Comparison of ENCODE assay signal across 11 cellular contexts in genomic region chr15:74428970-74429783, GRCh38. TPM values are rescaled to one million over a fixed set of nuclear protein-coding genes. Genes with fewer than 3 reads are reported as not detected.
A peak's percentile ranks its signal among the peaks of the same experiment; 100 is the strongest.
DNase-seq lines count a peak whose midpoint lies in the region; ATAC-seq and TF ChIP-seq lines count a peak whose summit lies in the region.
"Had no signal": no experiment of that assay in that cellular context is flagged by ENCODE, and none has a peak within 500 bp of the region (broad histone marks: within the 10 kb centered on the region; RNA-seq: fewer than 3 reads in every experiment).

No MANE protein-coding gene starts in this region.

- no TSS peak for BruUV-seq in OCI-LY7 (replicated peaks; lab: Mats Ljungman, UMichigan)

- no peaks in the 10 kb centered on the region for H4K20me1 ChIP-seq in OCI-LY7 (ENCODE audit: insufficient read depth, low read length)

- TF ChIP-seq POLR2A in tibial nerve (IDR thresholded peaks at IDR 0.05) (no peak), vagina (IDR thresholded peaks at IDR 0.05) (no peak)

- no peaks in the 10 kb centered on the region for H3K9me2 ChIP-seq in OCI-LY7 (ENCODE audit: insufficient read depth, low read length)

- no peaks in the 10 kb centered on the region for H3K27me3 ChIP-seq in right cardiac atrium (ENCODE audit: control insufficient read depth, insufficient read depth)
- H3K27me3 ChIP-seq in tibial nerve, result peaks cover 0 to 5% of the 10 kb centered on the region in 2 donors
- no peaks in the 10 kb centered on the region for H3K27me3 ChIP-seq in vagina

- peak in 2 of 3 donors; percentile 46 to 55 for DNase-seq in right cardiac atrium
- DNase-seq in left cardiac atrium, result no peak
- no peak for DNase-seq in OCI-LY7 (ENCODE audit: low spot score)
- no peak for DNase-seq in tibial nerve (ENCODE audit: low spot score in 2 of 2)
- DNase-seq in NCI-H187 (lab: John Stamatoyannopoulos, UW), result no peak
- no peak for DNase-seq in vagina (ENCODE audit: extremely low spot score in 2 of 2)
- DNase-seq: cortex of kidney, NCI-H1436, SHP77 treated with DMSO at 0.1 percent for 48 hours had no signal

- TF ChIP-seq EP300 in tibial nerve (IDR thresholded peaks at IDR 0.05), result no peak

- no peak overlapping the region for H2AFZ ChIP-seq in OCI-LY7 (ENCODE audit: low read length)

- no peak for TF ChIP-seq CTCF in OCI-LY7 (conservative IDR thresholded peaks at IDR 0.05; ENCODE audit: low read length)
- TF ChIP-seq CTCF in tibial nerve (IDR thresholded peaks at IDR 0.05), result no peak
- no peak for TF ChIP-seq CTCF in vagina (IDR thresholded peaks at IDR 0.05)

- H3K36me3 ChIP-seq in OCI-LY7 (ENCODE audit: insufficient read depth, low read length) (no peaks in the 10 kb centered on the region), tibial nerve (no peaks in the 10 kb centered on the region), vagina (no peaks in the 10 kb centered on the region)

- CTCF ChIA-PET in OCI-LY7 (lab: Charles Lee; ENCODE audit: unreplicated experiment), result interaction anchor here (0.9 kb wide), 1 partner anchor 26 kb away, joined by 4 read pairs; no protein-coding TSS in a partner anchor

- H3K27ac ChIP-seq in right cardiac atrium (ENCODE audit: low read length) (no peak overlapping the region), OCI-LY7 (ENCODE audit: low read depth, low read length, poor library complexity, severe bottlenecking) (no peak overlapping the region), cingulate gyrus (ENCODE audit: low read depth, low read length) (peak overlapping the region; percentile 57), tibial nerve (peak overlapping the region; percentile 5 to 91 (median 88)), vagina (no peak overlapping the region)

- H3K4me1 ChIP-seq in right cardiac atrium (ENCODE audit: control insufficient read depth, insufficient read depth, low read length) (no peaks in the 10 kb centered on the region), OCI-LY7 (ENCODE audit: insufficient read depth, low read length, poor library complexity, severe bottlenecking) (peaks cover 44% of the 10 kb centered on the region), tibial nerve (peaks cover 0 to 93% (median 47%) of the 10 kb centered on the region in 4 donors), vagina (peaks cover 16% of the 10 kb centered on the region)

- H3K79me2 ChIP-seq in OCI-LY7 (ENCODE audit: insufficient read depth, low read depth, low read length), result no peaks in the 10 kb centered on the region

- intact Hi-C loops in right cardiac atrium (cut with DNase I), result no loop called here
- intact Hi-C loops in left cardiac atrium (cut with DNase I), result loop anchor here in 1 of 2 donors (5.0 kb wide), 1 partner anchor 37 kb away; no protein-coding TSS in a partner anchor
- intact Hi-C loops in OCI-LY7 (cut with micrococcal nuclease; ENCODE audit: unreplicated experiment), result no loop called here
- intact Hi-C loops in vagina (cut with DNase I), result no loop called here

- 85% methylated on average over 14 of the region's 14 CpGs for WGBS in right cardiac atrium
- 67 to 74% methylated on average over 10 to 13 of the region's 14 CpGs for WGBS in tibial nerve, 2 donors

- H3K9me3 ChIP-seq in right cardiac atrium (ENCODE audit: control insufficient read depth, low read length) (no peaks in the 10 kb centered on the region), OCI-LY7 (ENCODE audit: low read length) (no peaks in the 10 kb centered on the region), tibial nerve (no peaks in the 10 kb centered on the region), vagina (no peaks in the 10 kb centered on the region)

- ATAC-seq in right cardiac atrium (no peak), left cardiac atrium (no peak), GM21723 (IDR thresholded peaks at IDR 0.05; ENCODE audit: unreplicated experiment) (no peak)

- POLR2A ChIA-PET in OCI-LY7 (lab: Charles Lee), result interaction anchor here (1.0 to 1.2 kb wide), 2 partner anchors 11 to 25 kb away, joined by 3 to 4 read pairs; no protein-coding TSS in a partner anchor

- H3K4me3 ChIP-seq in right cardiac atrium (ENCODE audit: low read length) (no peak overlapping the region), OCI-LY7 (ENCODE audit: low read depth, low read length, poor library complexity, severe bottlenecking) (no peak overlapping the region), tibial nerve (peak overlapping the region in 2 of 4 donors; percentile 4 to 31), vagina (no peak overlapping the region)

- H3K4me2 ChIP-seq in OCI-LY7 (ENCODE audit: low read length), result peak overlapping the region; percentile 15; the same call in 1 of the 2 replicates

RNA-seq across cellular contexts. Expression of gene SEMA7A, which starts 4.6 kb away (rescaled TPM):
- total RNA-seq in right cardiac atrium (1 to 10 TPM; 1.7 to 3.3 (median 2.2) TPM), left cardiac atrium (1 to 10 TPM; 1.8 to 1.9 TPM), OCI-LY7 (2022) (0.46 and 1.0 TPM in 2 replicates), tibial nerve (10 to 100 TPM; 31.8 to 35.6 (median 33.8) TPM), vagina (3.9 TPM)
- polyA plus RNA-seq in right cardiac atrium, result 1.8 TPM
- total RNA-seq in OCI-LY7 (2014; rRNA removed; shearing (Covaris generic)), result 0.06 and 0.08 TPM in 2 replicates

RNA-seq across cellular contexts. Expression of gene UBL7, which starts 31.8 kb away (rescaled TPM):
- total RNA-seq in right cardiac atrium (10 to 100 TPM; 35.8 to 59.3 (median 49.8) TPM), left cardiac atrium (10 to 100 TPM; 39.0 to 43.5 TPM), OCI-LY7 (2022) (41.3 and 44.1 TPM in 2 replicates), tibial nerve (10 to 100 TPM; 27.3 to 66.0 (median 40.4) TPM), vagina (39.8 TPM)
- polyA plus RNA-seq in right cardiac atrium, result 49.0 TPM
- total RNA-seq in OCI-LY7 (2014; rRNA removed; shearing (Covaris generic)), result 29.5 and 32.6 TPM in 2 replicates

Comparison
In these comparisons a context has a peak if more than half of its experiments do, and no peak if none do; other contexts are left out.
1. DNase-seq: peak in right cardiac atrium (2 of 3); none in left cardiac atrium (single experiment), OCI-LY7 (single experiment), tibial nerve (0 of 2), NCI-H187 (0 of 2) and vagina (0 of 2).
2. H3K27ac ChIP-seq: peak in cingulate gyrus (single experiment) and tibial nerve (4 of 4); none in right cardiac atrium (single experiment), OCI-LY7 (single experiment) and vagina (single experiment).